ENCODE assay signal across 8 cellular contexts in genomic region chr4:16205298-16206164, GRCh38. TPM values are rescaled to one million over a fixed set of nuclear protein-coding genes. Genes with fewer than 3 reads are reported as not detected.
A peak's percentile ranks its signal among the peaks of the same experiment; 100 is the strongest.
DNase-seq lines count a peak whose midpoint lies in the region; ATAC-seq, FAIRE-seq and TF ChIP-seq lines count a peak whose summit lies in the region.

No MANE protein-coding gene starts in this region.

- TF ChIP-seq EP300 in HepG2 (IDR thresholded peaks at IDR 0.05; ENCODE audit: low read depth in 2 of 2, low read length in 2 of 2) (no peak), HepG2 (CRISPR knock-in tag; IDR thresholded peaks at IDR 0.05; ENCODE audit: borderline replicate concordance) (no peak)

- H3K4me2 ChIP-seq in HepG2 (ENCODE audit: low read depth, low read length): no peak overlapping the region

- in situ Hi-C loops in HepG2 (cut with HindIII; ENCODE audit: extremely low pct_ligation_motif_present, low pct_unique_long_range_greater_than_20kb): no loop called here

- ATAC-seq in GM18508 (IDR thresholded peaks at IDR 0.05; ENCODE audit: insufficient read depth, unreplicated experiment) (peak; percentile 58), HG02870 (IDR thresholded peaks at IDR 0.05; ENCODE audit: unreplicated experiment) (peak; percentile 86), body of pancreas (peak; percentile 70), HepG2 (peak; percentile 79)

- intact Hi-C loops in body of pancreas (cut with DNase I): no loop called here
- intact Hi-C loops in HepG2 (cut with micrococcal nuclease; ENCODE audit: unreplicated experiment): loop anchor here (2.0 kb wide), 1 partner anchor 59 kb away; no protein-coding TSS in a partner anchor

- TF ChIP-seq POLR2A in body of pancreas (IDR thresholded peaks at IDR 0.05) (no peak), HepG2 (IDR thresholded peaks at IDR 0.05; ENCODE audit: insufficient read depth in 1 of 2, low read depth in 2 of 2, low read length in 2 of 2) (no peak)

- H3K4me1 ChIP-seq in body of pancreas (no peaks in the 10 kb centered on the region), HepG2 (ENCODE audit: insufficient read depth, low read length) (no peaks in the 10 kb centered on the region)

- no peaks in the 10 kb centered on the region for H3K27me3 ChIP-seq in BJ (ENCODE audit: control insufficient read depth, insufficient read depth, low read length)
- H3K27me3 ChIP-seq in body of pancreas: no peaks in the 10 kb centered on the region
- H3K27me3 ChIP-seq in HepG2 (ENCODE audit: control insufficient read depth in 1 of 2, insufficient read depth in 2 of 2, low read length in 2 of 2): no peaks in the 10 kb centered on the region

- peak; percentile 38; the same call in 1 of the 2 replicates for TF ChIP-seq RAD21 in HepG2 (CRISPR knock-in tag; IDR thresholded peaks at IDR 0.05)

- H3K9ac ChIP-seq in HepG2 (ENCODE audit: insufficient read depth, low read depth, low read length): no peak overlapping the region

- POLR2A ChIA-PET in BJ (lab: Charles Lee) (no interaction called here), HepG2 (lab: Yijun Ruan, JAX) (no interaction called here)

- peak; percentile 75 for FAIRE-seq in HepG2 (lab: Jason Lieb, UNC)

- BruUV-seq in HepG2 (replicated peaks; lab: Mats Ljungman, UMichigan): no TSS peak

- H3K4me3 ChIP-seq in BJ (ENCODE audit: low read depth, low read length) (no peak overlapping the region), body of pancreas (no peak overlapping the region), HepG2 (replicated peaks in 1 of 3; ENCODE audit: insufficient read depth in 1 of 3, low read depth in 2 of 3, low read length in 3 of 3) (no peak overlapping the region)

- DNase-seq in BJ (ENCODE audit: low read depth): no peak
- peak; percentile 50 for DNase-seq in NCI-H2029 treated with DMSO at 0.1 percent for 48 hours (lab: John Stamatoyannopoulos, UW)
- no peak for DNase-seq in body of pancreas
- DNase-seq in HepG2 (ENCODE audit: low spot score): peak; percentile 31
- no peak for DNase-seq in occipital lobe (lab: John Stamatoyannopoulos, UW)
- DNase-seq in ecto neural progenitor cell (ENCODE audit: low spot score): no peak

- no peak overlapping the region for H2AFZ ChIP-seq in HepG2 (ENCODE audit: low read length)

- no peaks in the 10 kb centered on the region for H3K9me3 ChIP-seq in body of pancreas
- H3K9me3 ChIP-seq in HepG2 (ENCODE audit: low read length): no peaks in the 10 kb centered on the region

- peaks cover 6% of the 10 kb centered on the region for H3K79me2 ChIP-seq in HepG2 (ENCODE audit: insufficient read depth, low read length)

- CTCF ChIA-PET in BJ (lab: Yijun Ruan, JAX): interaction anchor here (0.6 to 2.4 kb wide), 13 partner anchors 8 to 181 kb away, joined by 3 to 19 read pairs (median 4); no protein-coding TSS in a partner anchor
- CTCF ChIA-PET in HepG2 (lab: Yijun Ruan, JAX; ENCODE audit: low intra/inter-chr PET ratio, low total read pairs): interaction anchor here (0.7 to 1.7 kb wide), 3 partner anchors 55 to 179 kb away, joined by 3 to 14 read pairs (median 3); no protein-coding TSS in a partner anchor

- peaks cover 9% of the 10 kb centered on the region; the same call in 1 of the 2 replicates for H4K20me1 ChIP-seq in HepG2 (ENCODE audit: insufficient read depth, low read length)

- TF ChIP-seq CTCF in BJ (IDR thresholded peaks at IDR 0.05; ENCODE audit: insufficient read depth, low read depth, low read length): peak; percentile 49
- peak; percentile 27 to 68 (median 62) for TF ChIP-seq CTCF in body of pancreas (IDR thresholded peaks at IDR 0.05)
- peak; percentile 61 for TF ChIP-seq CTCF in HepG2 (CRISPR knock-in tag; IDR thresholded peaks at IDR 0.05)

- 55 to 62% methylated on average over 7 of the region's 7 CpGs for WGBS in body of pancreas, 2 donors
- WGBS in HepG2 (ENCODE audit: low lambda C conversion rate): 86% methylated on average over 7 of the region's 7 CpGs

- H3K36me3 ChIP-seq in BJ (ENCODE audit: control insufficient read depth, insufficient read depth, low read length): no peaks in the 10 kb centered on the region
- no peaks in the 10 kb centered on the region for H3K36me3 ChIP-seq in body of pancreas (replicated peaks in 1 of 2; ENCODE audit: insufficient read depth in 1 of 2, low read depth in 2 of 2)
- H3K36me3 ChIP-seq in HepG2 (replicated peaks in 1 of 2; ENCODE audit: control insufficient read depth in 1 of 2, insufficient read depth in 2 of 2, low read length in 2 of 2): peaks cover 9 to 24% of the 10 kb centered on the region in 2 experiments

- H3K27ac ChIP-seq in body of pancreas: no peak overlapping the region
- H3K27ac ChIP-seq in HepG2 (ENCODE audit: extremely low read length, insufficient read depth, low read length): no peak overlapping the region

TF ChIP-seq in HepG2, 621 proteins besides CTCF, POLR2A, EP300 and RAD21:
- peak; percentile 27; the same call in 1 of the 2 replicates for TF ChIP-seq CEBPB (IDR thresholded peaks at IDR 0.05; ENCODE audit: borderline replicate concordance, low read depth, low read length)
- peak; percentile 73 for TF ChIP-seq CEBPG (CRISPR knock-in tag; IDR thresholded peaks at IDR 0.05)
- no peak for TF ChIP-seq TP53 (CRISPR knock-in tag; conservative IDR thresholded peaks at IDR 0.05)
- peak; percentile 51 for TF ChIP-seq STAG1 (CRISPR knock-in tag; IDR thresholded peaks at IDR 0.05)
- peak; percentile 83 for TF ChIP-seq TEF (CRISPR knock-in tag; IDR thresholded peaks at IDR 0.05)
- peak; percentile 60 for TF ChIP-seq SMC3 (IDR thresholded peaks at IDR 0.05; ENCODE audit: low read length)

RNA-seq across cellular contexts. Expression of gene TAPT1, which starts 20.7 kb away (rescaled TPM):
- polyA plus RNA-seq in BJ (2011; rRNA removed) (7.8 and 14.5 TPM in 2 replicates), HepG2 (2011; rRNA removed) (23.3 and 25.3 TPM in 2 replicates)
- polyA minus RNA-seq in BJ (2011; rRNA and poly(A)+ RNA removed): 10.8 and 12.1 TPM in 2 replicates
- total RNA-seq in body of pancreas (10 to 100 TPM; 26.4 to 30.9 TPM), HepG2 (2016; rRNA removed; fragmentation: Illumina TruSeq; extraction: Trizol) (16.3 and 24.5 TPM in 2 replicates), occipital lobe (62.7 TPM)
- total RNA-seq in HepG2 (2016; cell fraction: cytosol; rRNA removed; fragmentation: Illumina TruSeq; extraction: Trizol; ENCODE audit: low read depth): 3.1 and 5.0 TPM in 2 replicates
- total RNA-seq in HepG2 (2016; cell fraction: insoluble cytoplasmic fraction; rRNA removed; fragmentation: Illumina TruSeq; extraction: Trizol): 11.6 and 24.9 TPM in 2 replicates
- 10.7 and 11.1 TPM in 2 replicates for total RNA-seq in HepG2 (2016; cell fraction: membrane; rRNA removed; fragmentation: Illumina TruSeq; extraction: Trizol)
- total RNA-seq in HepG2 (2016; cell fraction: nucleus; rRNA removed; fragmentation: Illumina TruSeq; extraction: Trizol): 37.3 and 37.6 TPM in 2 replicates
- 8.3 and 13.6 TPM in 2 replicates for polyA plus RNA-seq in HepG2 (2011; cell fraction: cytosol; rRNA removed)
- polyA plus RNA-seq in HepG2 (2011; cell fraction: nucleus; rRNA removed): 30.6 and 35.1 TPM in 2 replicates
- polyA plus RNA-seq in HepG2 (2012): 19.8 and 24.0 TPM in 2 replicates
- 2.9 and 3.6 TPM in 2 replicates for polyA plus RNA-seq in HepG2 (2016; cell fraction: cytosol; fragmentation: Illumina TruSeq; extraction: Trizol; ENCODE audit: low read depth)
- 10.6 and 12.6 TPM in 2 replicates for polyA plus RNA-seq in HepG2 (2016; cell fraction: insoluble cytoplasmic fraction; fragmentation: Illumina TruSeq; extraction: Trizol; ENCODE audit: low read depth)
- 6.8 and 7.3 TPM in 2 replicates for polyA plus RNA-seq in HepG2 (2016; cell fraction: membrane; fragmentation: Illumina TruSeq; extraction: Trizol; ENCODE audit: low read depth)
- 51.8 and 52.9 TPM in 2 replicates for polyA plus RNA-seq in HepG2 (2016; cell fraction: nucleus; fragmentation: Illumina TruSeq; extraction: Trizol; ENCODE audit: insufficient read depth, low read depth)
- polyA minus RNA-seq in HepG2 (2011; rRNA and poly(A)+ RNA removed; ENCODE audit: low replicate concordance): 15.2 and 37.2 TPM in 2 replicates
- polyA minus RNA-seq in HepG2 (2011; cell fraction: cytosol; rRNA and poly(A)+ RNA removed): 17.0 and 19.9 TPM in 2 replicates
- polyA minus RNA-seq in HepG2 (2011; cell fraction: nucleus; rRNA and poly(A)+ RNA removed): 102 TPM in 2 replicates

Comparison
In these comparisons a context has a peak if more than half of its experiments do, and no peak if none do; other contexts are left out.
1. DNase-seq: peak in NCI-H2029 treated with DMSO at 0.1 percent for 48 hours (single experiment) and HepG2 (single experiment); none in BJ (single experiment), body of pancreas (0 of 4), occipital lobe (single experiment) and ecto neural progenitor cell (single experiment).
2. Peak in every context shown above with its lines, with median percentiles within 50 percentile points of each other: CTCF ChIP-seq and ATAC-seq.